ENCODE assay signal across 27 cellular contexts in genomic region chr15:74992619-74993018, GRCh38. TPM values are rescaled to one million over a fixed set of nuclear protein-coding genes. Genes with fewer than 3 reads are reported as not detected.
DNase-seq lines count a peak whose midpoint lies in the region; FAIRE-seq and TF ChIP-seq lines count a peak whose summit lies in the region.
"Had no signal": no experiment of that assay in that cellular context is flagged by ENCODE, and none has a peak within 500 bp of the region (broad histone marks: within the 10 kb centered on the region; RNA-seq: fewer than 3 reads in every experiment).

No MANE protein-coding gene starts in this region.

- H3K27ac ChIP-seq in tibial artery, result no peak overlapping the region
- H3K27ac ChIP-seq: 22Rv1, A549, BLaER1 had no signal

- peak; percentile 58 for DNase-seq in NCI-H82 (lab: John Stamatoyannopoulos, UW)
- no peak for DNase-seq in NCI-H82 treated with DMSO at 0.1 percent for 48 hours (lab: John Stamatoyannopoulos, UW; ENCODE audit: unreplicated experiment)
- DNase-seq in HEK293T (ENCODE audit: extremely low spot score), result no peak
- no peak for DNase-seq in bronchial epithelial cell (ENCODE audit: low read depth)
- DNase-seq in posterior vena cava (ENCODE audit: low spot score), result peak; percentile 2
- DNase-seq in mucosa of gallbladder (ENCODE audit: low spot score), result no peak
- DNase-seq in tibial artery, result no peak
- no peak for DNase-seq in NCI-H2196 treated with DMSO at 0.1 percent for 48 hours (lab: John Stamatoyannopoulos, UW; ENCODE audit: unreplicated experiment)
- DNase-seq: AML-193; C1 segment of cervical spinal cord; CD4-positive, alpha-beta memory T cell; CD4-positive, CD25-positive, alpha-beta regulatory T cell; CD8-positive, alpha-beta memory T cell; COR-L47; DMS 273 treated with DMSO at 0.1 percent for 48 hours; DMS153; DMS53; DMS79; DND-41; EL; GDM1 had no signal

- TF ChIP-seq CTCF in bronchial epithelial cell (IDR thresholded peaks at IDR 0.05; ENCODE audit: insufficient read depth, low read length, severe bottlenecking) (no peak), tibial artery (IDR thresholded peaks at IDR 0.05) (no peak)

- no peak overlapping the region for H3K4me3 ChIP-seq in bronchial epithelial cell (ENCODE audit: low read depth, low read length)
- H3K4me3 ChIP-seq in tibial artery, result no peak overlapping the region
- H3K4me3 ChIP-seq: A549, BLaER1, GM12878 had no signal

- H3K36me3 ChIP-seq in bronchial epithelial cell (ENCODE audit: control insufficient read depth, insufficient read depth, low read length), result no peaks in the 10 kb centered on the region
- no peaks in the 10 kb centered on the region for H3K36me3 ChIP-seq in tibial artery
- H3K36me3 ChIP-seq: BLaER1 had no signal

- intact Hi-C loops in posterior vena cava (cut with DNase I), result no loop called here
- intact Hi-C loops in tibial artery (cut with DNase I; ENCODE audit: low total_unique reads), result no loop called here

- H3K27me3 ChIP-seq in bronchial epithelial cell (ENCODE audit: control insufficient read depth, insufficient read depth, low read length), result peaks cover 14% of the 10 kb centered on the region
- H3K27me3 ChIP-seq in tibial artery, result peaks cover 3 to 23% of the 10 kb centered on the region in 2 donors
- H3K27me3 ChIP-seq: BLaER1 had no signal

- peaks cover 0 to 16% (median 13%) of the 10 kb centered on the region in 4 donors for H3K4me1 ChIP-seq in tibial artery

- CTCF ChIA-PET in HEK293T (lab: Yijun Ruan, JAX), result no interaction called here

- POLR2A ChIA-PET in HEK293T (lab: Yijun Ruan, JAX), result no interaction called here

- peak; percentile 72 for FAIRE-seq in bronchial epithelial cell (lab: Jason Lieb, UNC)
- FAIRE-seq: A549, GM12878, GM12892, GM18507 had no signal

- H3K9me3 ChIP-seq in tibial artery, result no peaks in the 10 kb centered on the region
- H3K9me3 ChIP-seq: A549, BLaER1 had no signal

TF ChIP-seq in HEK293T, 16 proteins besides CTCF, POLR2A, EP300 and RAD21:
- TF ChIP-seq ARNT (IDR thresholded peaks at IDR 0.05), result no peak
- TF ChIP-seq PKNOX1 (IDR thresholded peaks at IDR 0.05), result peak; percentile 55
- no peak for TF ChIP-seq FOXK2 (IDR thresholded peaks at IDR 0.05)

RNA-seq across cellular contexts. Expression of gene SCAMP5, which starts 2.7 kb away (rescaled TPM):
- 0.13 and 1.3 TPM in 2 replicates for total RNA-seq in bronchial epithelial cell
- 1 to 10 TPM; 2.4 to 2.9 TPM for total RNA-seq in posterior vena cava
- 57.2 TPM for total RNA-seq in mucosa of gallbladder

RNA-seq across cellular contexts. Expression of gene PPCDC, which starts 30.8 kb away (rescaled TPM):
- total RNA-seq in bronchial epithelial cell (13.2 and 14.8 TPM in 2 replicates), posterior vena cava (10 to 100 TPM in 1 of 2 donors, 1 to 10 TPM in 1; 9.2 to 11.0 TPM), mucosa of gallbladder (17.3 TPM)

RNA-seq across cellular contexts. Expression of gene RPP25, which starts 36.0 kb away (rescaled TPM):
- total RNA-seq in bronchial epithelial cell (3.3 and 8.7 TPM in 2 replicates), posterior vena cava (1 to 10 TPM; 7.5 to 9.3 TPM), mucosa of gallbladder (24.1 TPM)

RNA-seq across cellular contexts. Expression of gene COX5A, which starts 54.7 kb away (rescaled TPM):
- total RNA-seq in bronchial epithelial cell (55.3 and 66.6 TPM in 2 replicates), posterior vena cava (100 to 1,000 TPM in 1 of 2 donors, 10 to 100 TPM in 1; 90.6 to 101 TPM), mucosa of gallbladder (165 TPM)

Comparison
In these comparisons a context has a peak if more than half of its experiments do, and no peak if none do; other contexts are left out.
1. DNase-seq: peak in NCI-H82 (single experiment) and posterior vena cava (single experiment); none in NCI-H82 treated with DMSO at 0.1 percent for 48 hours (single experiment), HEK293T (single experiment), bronchial epithelial cell (single experiment), mucosa of gallbladder (single experiment), tibial artery (0 of 2) and NCI-H2196 treated with DMSO at 0.1 percent for 48 hours (single experiment).
2. RNA of gene SCAMP5, which starts 2.7 kb away (total RNA-seq): 57.2 TPM in mucosa of gallbladder (single experiment); 2.4 to 2.9 TPM in posterior vena cava and 0.13 to 1.3 TPM in bronchial epithelial cell; every median in the first group is over 10 times any median in the second.